23 cellular contexts compared by ENCODE assay signal in genomic region chr3:63981980-63982379, GRCh38. TPM values are rescaled to one million over a fixed set of nuclear protein-coding genes. Genes with fewer than 3 reads are reported as not detected.
A peak's percentile ranks its signal among the peaks of the same experiment; 100 is the strongest.
DNase-seq lines count a peak whose midpoint lies in the region; ATAC-seq, FAIRE-seq and TF ChIP-seq lines count a peak whose summit lies in the region.
"Had no signal": no experiment of that assay in that cellular context is flagged by ENCODE, and none has a peak within 500 bp of the region (broad histone marks: within the 10 kb centered on the region; RNA-seq: fewer than 3 reads in every experiment).

No MANE protein-coding gene starts in this region.

- TF ChIP-seq POLR2A in breast epithelium (IDR thresholded peaks at IDR 0.05), result no peak
- no peak for TF ChIP-seq POLR2A in GM12892 (IDR thresholded peaks at IDR 0.05; ENCODE audit: low read depth, low read length)

- H3K79me1 ChIP-seq in trophoblast cell (ENCODE audit: low read length), result peaks cover 1% of the 10 kb centered on the region

- no peak overlapping the region for H4K91ac ChIP-seq in trophoblast cell (ENCODE audit: low read depth, low read length)

- POLR2A ChIA-PET in MCF 10A (lab: Yijun Ruan, JAX), result interaction anchor here (0.7 kb wide), 1 partner anchor 15 kb away, joined by 3 read pairs; no protein-coding TSS in a partner anchor
- POLR2A ChIA-PET in activated naive CD8-positive, alpha-beta T cell treated with anti-CD3 and anti-CD28 coated beads, Interleukin-2, amount 10 ng/mL, durations not matched to agents 7 days and 5 days (lab: Charles Lee), result interaction anchor here (1.2 kb wide), 1 partner anchor 14 kb away, joined by 7 read pairs; no protein-coding TSS in a partner anchor

- peaks cover 0 to 24% of the 10 kb centered on the region in 2 donors for H3K4me1 ChIP-seq in breast epithelium
- no peaks in the 10 kb centered on the region for H3K4me1 ChIP-seq in trophoblast cell (ENCODE audit: control insufficient read depth in 1 of 2, insufficient read depth in 2 of 2, low read length in 2 of 2)
- H3K4me1 ChIP-seq: SJSA1 had no signal

- no peak overlapping the region for H3K18ac ChIP-seq in trophoblast cell (ENCODE audit: low read length)

- H4K12ac ChIP-seq in trophoblast cell (ENCODE audit: low read depth, low read length), result no peak overlapping the region

- CTCF ChIA-PET in MCF 10A (lab: Yijun Ruan, JAX), result interaction anchor here (0.8 to 10.0 kb wide), 3 partner anchors 12 to 17 kb away, joined by 3 to 185 read pairs (median 3); no protein-coding TSS in a partner anchor

- H3K36me3 Mint-ChIP-seq in MCF 10A (ENCODE audit: insufficient read depth, unreplicated experiment), result peaks cover 48% of the 10 kb centered on the region
- peaks cover 5% of the 10 kb centered on the region for H3K36me3 Mint-ChIP-seq in IgD-negative memory B cell
- H3K36me3 Mint-ChIP-seq in activated naive CD8-positive, alpha-beta T cell treated with anti-CD3 and anti-CD28 coated beads, Interleukin-2, amount 10 ng/mL, durations not matched to agents 7 days and 5 days, result peaks cover 39% of the 10 kb centered on the region
- peaks cover 65% of the 10 kb centered on the region for H3K36me3 Mint-ChIP-seq in stimulated activated naive CD8-positive, alpha-beta T cell treated with anti-CD3 and anti-CD28 coated beads, Interleukin-15, Interleukin-2, amounts not matched to agents 100 ng/mL and 50 ng/mL, for 24 hours (ENCODE audit: low read depth)

- H3K4me3 ChIP-seq in breast epithelium, result no peak overlapping the region
- no peak overlapping the region for H3K4me3 ChIP-seq in trophoblast cell (ENCODE audit: low read depth, low read length)
- H3K4me3 ChIP-seq: psoas muscle, SJSA1, thoracic aorta had no signal

- H3K9me3 Mint-ChIP-seq in MCF 10A (ENCODE audit: unreplicated experiment) (no peaks in the 10 kb centered on the region), IgD-negative memory B cell (no peaks in the 10 kb centered on the region)
- no peaks in the 10 kb centered on the region for H3K9me3 Mint-ChIP-seq in activated naive CD8-positive, alpha-beta T cell treated with anti-CD3 and anti-CD28 coated beads, Interleukin-2, amount 10 ng/mL, durations not matched to agents 7 days and 5 days
- no peaks in the 10 kb centered on the region for H3K9me3 Mint-ChIP-seq in stimulated activated naive CD8-positive, alpha-beta T cell treated with anti-CD3 and anti-CD28 coated beads, Interleukin-15, Interleukin-2, amounts not matched to agents 100 ng/mL and 50 ng/mL, for 24 hours
- H3K9me3 Mint-ChIP-seq: HFFc6 had no signal

- H3K4me1 Mint-ChIP-seq in MCF 10A (ENCODE audit: insufficient read depth, unreplicated experiment) (peaks cover 16% of the 10 kb centered on the region), IgD-negative memory B cell (peaks cover 8 to 15% (median 9%) of the 10 kb centered on the region in 3 donors)
- H3K4me1 Mint-ChIP-seq in activated naive CD8-positive, alpha-beta T cell treated with anti-CD3 and anti-CD28 coated beads, Interleukin-2, amount 10 ng/mL, durations not matched to agents 7 days and 5 days, result peaks cover 59% of the 10 kb centered on the region
- H3K4me1 Mint-ChIP-seq in stimulated activated naive CD8-positive, alpha-beta T cell treated with anti-CD3 and anti-CD28 coated beads, Interleukin-15, Interleukin-2, amounts not matched to agents 100 ng/mL and 50 ng/mL, for 24 hours (ENCODE audit: low read depth), result peaks cover 76% of the 10 kb centered on the region

- ATAC-seq in activated naive CD8-positive, alpha-beta T cell treated with anti-CD3 and anti-CD28 coated beads, Interleukin-2, amount 10 ng/mL, durations not matched to agents 7 days and 5 days (ENCODE audit: low read depth), result no peak
- no peak for ATAC-seq in HG02678 (IDR thresholded peaks at IDR 0.05; ENCODE audit: unreplicated experiment)
- ATAC-seq: psoas muscle had no signal

- no peak overlapping the region for H3K9ac ChIP-seq in trophoblast cell (ENCODE audit: low read length)

- no peak overlapping the region for H2BK120ac ChIP-seq in trophoblast cell (ENCODE audit: insufficient read depth, low read length, poor library complexity)

- no peak overlapping the region for H4K8ac ChIP-seq in trophoblast cell (ENCODE audit: low read depth, low read length)

- no peak overlapping the region for H2AFZ ChIP-seq in trophoblast cell (ENCODE audit: insufficient read depth, low read length, poor library complexity)

- H3K4me2 ChIP-seq in trophoblast cell (ENCODE audit: low read length), result no peak overlapping the region

- FAIRE-seq in GM12892 (lab: Jason Lieb, UNC), result no peak
- FAIRE-seq: keratinocyte, small intestine had no signal

- TF ChIP-seq CTCF in MCF 10A (IDR thresholded peaks at IDR 0.05; ENCODE audit: unreplicated experiment) (no peak), breast epithelium (IDR thresholded peaks at IDR 0.05) (no peak)

- no peak overlapping the region for H2BK5ac ChIP-seq in trophoblast cell (ENCODE audit: low read depth, low read length, poor library complexity)

- H3K23ac ChIP-seq in trophoblast cell (ENCODE audit: low read length), result no peak overlapping the region

- no peak for DNase-seq in MCF 10A (ENCODE audit: unreplicated experiment)
- no peak for DNase-seq in breast epithelium (ENCODE audit: low spot score in 2 of 2)
- DNase-seq in activated naive CD8-positive, alpha-beta T cell treated with anti-CD3 and anti-CD28 coated beads, Interleukin-2, amount 10 ng/mL, durations not matched to agents 7 days and 5 days, result no peak
- DNase-seq in trophoblast cell, result no peak
- no peak for DNase-seq in GM12892 (ENCODE audit: insufficient read length)
- DNase-seq: activated CD4-positive, alpha-beta T cell treated with anti-CD3 and anti-CD28 coated beads for 1 hour; activated T-cell treated with anti-CD3 and anti-CD28 coated beads, Interleukin-2, amount 50 U/mL, for 48 hours; anterior cingulate cortex; HFFc6; Karpas-422; mesendoderm; NCI-H1417; NCI-H526; psoas muscle; small intestine; stimulated activated CD4-positive, alpha-beta T cell treated with anti-CD3 and anti-CD28 coated beads, Interleukin-4, amount 100 ng/mL, for 1 hour; T1000 had no signal

- H2AK5ac ChIP-seq in trophoblast cell (ENCODE audit: low read length), result no peak overlapping the region

- H3K27ac Mint-ChIP-seq in MCF 10A (ENCODE audit: low read depth, unreplicated experiment) (peak overlapping the region; percentile 77), IgD-negative memory B cell (peak overlapping the region in 2 of 3 donors; percentile 70 to 73)
- H3K27ac Mint-ChIP-seq in activated naive CD8-positive, alpha-beta T cell treated with anti-CD3 and anti-CD28 coated beads, Interleukin-2, amount 10 ng/mL, durations not matched to agents 7 days and 5 days, result peak overlapping the region; percentile 78
- peak overlapping the region; percentile 68 for H3K27ac Mint-ChIP-seq in stimulated activated naive CD8-positive, alpha-beta T cell treated with anti-CD3 and anti-CD28 coated beads, Interleukin-15, Interleukin-2, amounts not matched to agents 100 ng/mL and 50 ng/mL, for 24 hours
- H3K27ac Mint-ChIP-seq: HFFc6 had no signal

- H3K27ac ChIP-seq in breast epithelium (no peak overlapping the region), trophoblast cell (ENCODE audit: low read depth, low read length) (no peak overlapping the region)
- H3K27ac ChIP-seq: psoas muscle, SJSA1, thoracic aorta had no signal

- H3K36me3 ChIP-seq in breast epithelium, result no peaks in the 10 kb centered on the region
- peaks cover 12 to 24% of the 10 kb centered on the region in 2 experiments for H3K36me3 ChIP-seq in trophoblast cell (ENCODE audit: control insufficient read depth in 1 of 2, insufficient read depth in 2 of 2, low read length in 2 of 2)

- H3K9me3 ChIP-seq in breast epithelium, result no peaks in the 10 kb centered on the region
- H3K9me3 ChIP-seq in trophoblast cell (ENCODE audit: insufficient read depth, low read depth, low read length), result no peaks in the 10 kb centered on the region
- H3K9me3 ChIP-seq: psoas muscle, SJSA1, thoracic aorta had no signal

- WGBS in trophoblast cell (ENCODE audit: extremely low coverage, insufficient coverage, insufficient read length), result no CpG with 5 or more reads among the region's 4 CpGs

- no peak overlapping the region for H3K4me3 Mint-ChIP-seq in MCF 10A (ENCODE audit: unreplicated experiment)
- H3K4me3 Mint-ChIP-seq in IgD-negative memory B cell, result peak overlapping the region in 2 of 4 donors; percentile 8 to 28
- H3K4me3 Mint-ChIP-seq in activated naive CD8-positive, alpha-beta T cell treated with anti-CD3 and anti-CD28 coated beads, Interleukin-2, amount 10 ng/mL, durations not matched to agents 7 days and 5 days, result no peak overlapping the region
- H3K4me3 Mint-ChIP-seq in stimulated activated naive CD8-positive, alpha-beta T cell treated with anti-CD3 and anti-CD28 coated beads, Interleukin-15, Interleukin-2, amounts not matched to agents 100 ng/mL and 50 ng/mL, for 24 hours, result no peak overlapping the region
- H3K4me3 Mint-ChIP-seq: HFFc6 had no signal

- no peak overlapping the region for H3K4ac ChIP-seq in trophoblast cell (ENCODE audit: low read depth, low read length)

- H3K27me3 Mint-ChIP-seq in MCF 10A (ENCODE audit: insufficient read depth, unreplicated experiment), result no peaks in the 10 kb centered on the region
- H3K27me3 Mint-ChIP-seq in IgD-negative memory B cell, result no peaks in the 10 kb centered on the region
- no peaks in the 10 kb centered on the region for H3K27me3 Mint-ChIP-seq in activated naive CD8-positive, alpha-beta T cell treated with anti-CD3 and anti-CD28 coated beads, Interleukin-2, amount 10 ng/mL, durations not matched to agents 7 days and 5 days
- no peaks in the 10 kb centered on the region for H3K27me3 Mint-ChIP-seq in stimulated activated naive CD8-positive, alpha-beta T cell treated with anti-CD3 and anti-CD28 coated beads, Interleukin-15, Interleukin-2, amounts not matched to agents 100 ng/mL and 50 ng/mL, for 24 hours

- H2BK12ac ChIP-seq in trophoblast cell (ENCODE audit: low read length), result no peak overlapping the region

- no peaks in the 10 kb centered on the region for H3K27me3 ChIP-seq in breast epithelium
- H3K27me3 ChIP-seq in trophoblast cell (ENCODE audit: insufficient read depth, low read length), result no peaks in the 10 kb centered on the region
- H3K27me3 ChIP-seq: SJSA1 had no signal

- no peak overlapping the region for H3K14ac ChIP-seq in trophoblast cell (ENCODE audit: low read length)

- intact Hi-C loops in MCF 10A (cut with micrococcal nuclease) (no loop called here), breast epithelium (cut with DNase I; ENCODE audit: low total_unique reads) (no loop called here)

- BruUV-seq in MCF 10A (replicated peaks; lab: Mats Ljungman, UMichigan), result no TSS peak

- no peaks in the 10 kb centered on the region for H3K79me2 ChIP-seq in trophoblast cell (ENCODE audit: control insufficient read depth, insufficient read depth, low read length, poor library complexity)

RNA-seq across cellular contexts. Expression of gene PSMD6, which starts 41.3 kb away (rescaled TPM):
- total RNA-seq in MCF 10A (2022) (62.7 and 66.0 TPM in 2 replicates), breast epithelium (10 to 100 TPM; 60.9 to 74.7 (median 69.8) TPM)
- 97.6 TPM for polyA plus RNA-seq in IgD-negative memory B cell
- total RNA-seq in activated naive CD8-positive, alpha-beta T cell treated with anti-CD3 and anti-CD28 coated beads, Interleukin-2, amount 10 ng/mL, durations not matched to agents 7 days and 5 days, result 10 to 100 TPM; 67.2 to 70.1 TPM
- 133 and 140 TPM in 2 replicates for polyA plus RNA-seq in trophoblast cell (2013)
- polyA plus RNA-seq in GM12892 (2012; ENCODE audit: missing spikeins), result 97.1 TPM
